ENCODE assay signal across 8 cellular contexts in the genomic region with DNA sequence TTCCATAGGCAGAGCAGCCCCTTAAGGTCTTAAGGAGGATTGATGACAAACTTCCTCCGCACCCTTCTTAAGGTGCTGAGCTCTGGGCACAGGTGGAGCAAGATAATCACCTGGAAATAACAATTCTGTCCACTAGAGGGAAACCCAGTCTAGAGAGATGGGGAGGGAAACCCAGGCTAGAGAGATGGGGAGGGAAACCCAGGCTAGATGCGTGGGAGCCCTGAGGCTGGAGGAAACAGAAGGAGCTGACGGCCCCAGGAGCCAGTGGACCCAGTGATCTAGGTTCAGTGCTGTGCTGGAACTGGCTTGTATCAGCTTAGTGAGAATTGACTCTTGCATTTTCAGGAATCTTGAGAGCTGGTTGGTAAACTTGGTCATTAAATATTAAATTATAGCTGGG. TPM values are rescaled to one million over a fixed set of nuclear protein-coding genes. Genes with fewer than 3 reads are reported as not detected.
DNase-seq lines count a peak whose midpoint lies in the region; ATAC-seq and TF ChIP-seq lines count a peak whose summit lies in the region.

No MANE protein-coding gene starts in this region.

- H3K27me3 Mint-ChIP-seq in activated CD8-positive, alpha-beta T cell treated with anti-CD3 and anti-CD28 coated beads for 36 hours: no peaks in the 10 kb centered on the region
- H3K27me3 Mint-ChIP-seq in naive thymus-derived CD8-positive, alpha-beta T cell: peaks cover 0 to 9% (median 5%) of the 10 kb centered on the region in 5 donors

- H3K36me3 ChIP-seq in upper lobe of left lung: no peaks in the 10 kb centered on the region

- intact Hi-C loops in activated CD8-positive, alpha-beta T cell treated with anti-CD3 and anti-CD28 coated beads for 36 hours (cut with micrococcal nuclease): loop anchor here (2.0 kb wide), 1 partner anchor 53 kb away; no protein-coding TSS in a partner anchor

- no peak for TF ChIP-seq EP300 in upper lobe of left lung (IDR thresholded peaks at IDR 0.05)

- ATAC-seq in HG03432 (IDR thresholded peaks at IDR 0.05; ENCODE audit: unreplicated experiment): peak; percentile 53
- ATAC-seq in activated CD8-positive, alpha-beta T cell treated with anti-CD3 and anti-CD28 coated beads for 36 hours: peak; percentile 100
- ATAC-seq in naive thymus-derived CD8-positive, alpha-beta T cell: peak; percentile 97 to 99
- peak; percentile 83 to 90 for ATAC-seq in upper lobe of left lung (ENCODE audit: low FRiP score in 2 of 2)
- no peak for ATAC-seq in GM21825 (IDR thresholded peaks at IDR 0.05; ENCODE audit: unreplicated experiment)

- no peak overlapping the region for H3K4me3 ChIP-seq in upper lobe of left lung

- POLR2A ChIA-PET in activated CD8-positive, alpha-beta T cell treated with anti-CD3 and anti-CD28 coated beads for 36 hours (lab: Charles Lee): interaction anchor here (0.7 to 1.0 kb wide), 4 partner anchors 46 to 56 kb away, joined by 3 to 5 read pairs (median 3); no protein-coding TSS in a partner anchor
- POLR2A ChIA-PET in naive thymus-derived CD8-positive, alpha-beta T cell (lab: Charles Lee): interaction anchor here (1.1 to 1.2 kb wide), 2 partner anchors 36 to 121 kb away, joined by 3 to 4 read pairs; a partner anchor contains a TSS

- no peak overlapping the region for H3K27ac Mint-ChIP-seq in activated CD8-positive, alpha-beta T cell treated with anti-CD3 and anti-CD28 coated beads for 36 hours
- H3K27ac Mint-ChIP-seq in naive thymus-derived CD8-positive, alpha-beta T cell: no peak overlapping the region

- 25 to 31% methylated on average over 3 of the region's 3 CpGs for WGBS in upper lobe of left lung, 2 donors

- peak; percentile 69 for TF ChIP-seq CTCF in activated CD8-positive, alpha-beta T cell treated with anti-CD3 and anti-CD28 coated beads for 36 hours (IDR thresholded peaks at IDR 0.05)
- TF ChIP-seq CTCF in upper lobe of left lung (IDR thresholded peaks at IDR 0.05): peak; percentile 12 to 78 (median 54)

- H3K27ac ChIP-seq in upper lobe of left lung: no peak overlapping the region

- TF ChIP-seq POLR2A in erythroblast (IDR thresholded peaks at IDR 0.05; ENCODE audit: low read length) (no peak), upper lobe of left lung (IDR thresholded peaks at IDR 0.05) (no peak)

- no peaks in the 10 kb centered on the region for H3K36me3 Mint-ChIP-seq in activated CD8-positive, alpha-beta T cell treated with anti-CD3 and anti-CD28 coated beads for 36 hours (ENCODE audit: low read depth)
- no peaks in the 10 kb centered on the region for H3K36me3 Mint-ChIP-seq in naive thymus-derived CD8-positive, alpha-beta T cell

- no peak overlapping the region for H3K4me3 Mint-ChIP-seq in activated CD8-positive, alpha-beta T cell treated with anti-CD3 and anti-CD28 coated beads for 36 hours
- H3K4me3 Mint-ChIP-seq in naive thymus-derived CD8-positive, alpha-beta T cell: no peak overlapping the region

- H3K27me3 ChIP-seq in upper lobe of left lung: no peaks in the 10 kb centered on the region

- DNase-seq in ELR (ENCODE audit: low read depth) (peak; percentile 81), NCI-H69 (lab: John Stamatoyannopoulos, UW) (peak; percentile 81), erythroblast (lab: John Stamatoyannopoulos, UW) (peak; percentile 27 to 42), upper lobe of left lung (peak in 1 of 2 donors; percentile 45)
- peak; percentile 73 for DNase-seq in activated CD8-positive, alpha-beta T cell treated with anti-CD3 and anti-CD28 coated beads for 36 hours
- peak; percentile 7 to 72 (median 36) for DNase-seq in naive thymus-derived CD8-positive, alpha-beta T cell

- no peaks in the 10 kb centered on the region for H3K9me3 ChIP-seq in upper lobe of left lung

- CTCF ChIA-PET in activated CD8-positive, alpha-beta T cell treated with anti-CD3 and anti-CD28 coated beads for 36 hours (lab: Charles Lee): interaction anchor here (0.6 to 14.2 kb wide), 49 partner anchors 8 to 419 kb away, joined by 3 to 293 read pairs (median 6); a partner anchor contains a TSS

- H3K9me3 Mint-ChIP-seq in activated CD8-positive, alpha-beta T cell treated with anti-CD3 and anti-CD28 coated beads for 36 hours: no peaks in the 10 kb centered on the region
- H3K9me3 Mint-ChIP-seq in naive thymus-derived CD8-positive, alpha-beta T cell: no peaks in the 10 kb centered on the region

- H3K4me1 ChIP-seq in upper lobe of left lung: no peaks in the 10 kb centered on the region

- H3K4me1 Mint-ChIP-seq in activated CD8-positive, alpha-beta T cell treated with anti-CD3 and anti-CD28 coated beads for 36 hours (ENCODE audit: low read depth): no peaks in the 10 kb centered on the region
- H3K4me1 Mint-ChIP-seq in naive thymus-derived CD8-positive, alpha-beta T cell: no peaks in the 10 kb centered on the region

RNA-seq across cellular contexts. Expression of a gene that starts 17.8 kb away (rescaled TPM):
- under 1 TPM; 0.13 to 0.20 TPM for total RNA-seq in activated CD8-positive, alpha-beta T cell treated with anti-CD3 and anti-CD28 coated beads for 36 hours
- not detected for total RNA-seq in naive thymus-derived CD8-positive, alpha-beta T cell
- polyA plus RNA-seq in naive thymus-derived CD8-positive, alpha-beta T cell: not detected
- total RNA-seq in upper lobe of left lung: 1 to 10 TPM; 4.3 to 8.2 (median 6.1) TPM

RNA-seq across cellular contexts. Expression of a gene that starts 35.4 kb away (rescaled TPM):
- total RNA-seq in activated CD8-positive, alpha-beta T cell treated with anti-CD3 and anti-CD28 coated beads for 36 hours: 10 to 100 TPM; 15.0 to 19.3 TPM
- 1 to 10 TPM in 1 of 2 experiments, under 1 TPM in 1; 0.81 to 1.4 TPM for total RNA-seq in naive thymus-derived CD8-positive, alpha-beta T cell
- under 1 TPM in 1 of 3 donors, not detected in 2; 0.22 TPM for polyA plus RNA-seq in naive thymus-derived CD8-positive, alpha-beta T cell
- 100 to 1,000 TPM in 3 of 6 donors, 10 to 100 TPM in 3; 63.9 to 196 (median 109) TPM for total RNA-seq in upper lobe of left lung

RNA-seq across cellular contexts. Expression of a gene that starts 36.2 kb away (rescaled TPM):
- 10 to 100 TPM; 34.2 to 34.5 TPM for total RNA-seq in activated CD8-positive, alpha-beta T cell treated with anti-CD3 and anti-CD28 coated beads for 36 hours
- total RNA-seq in naive thymus-derived CD8-positive, alpha-beta T cell: 10 to 100 TPM; 22.0 to 25.9 TPM
- 10 to 100 TPM in 2 of 3 donors, 1 to 10 TPM in 1; 9.5 to 13.0 (median 10.5) TPM for polyA plus RNA-seq in naive thymus-derived CD8-positive, alpha-beta T cell
- total RNA-seq in upper lobe of left lung: 10 to 100 TPM in 5 of 6 donors, 1 to 10 TPM in 1; 9.4 to 14.8 (median 13.7) TPM

Comparison
In these comparisons a context has a peak if more than half of its experiments do, and no peak if none do; other contexts are left out.
1. RNA of a gene that starts 17.8 kb away (total RNA-seq): 4.3 to 8.2 TPM in upper lobe of left lung; 0.13 to 0.20 TPM in activated CD8-positive, alpha-beta T cell treated with anti-CD3 and anti-CD28 coated beads for 36 hours and not detected in naive thymus-derived CD8-positive, alpha-beta T cell; every median in the first group is over 4 times any median in the second.
2. RNA of a gene that starts 35.4 kb away (total RNA-seq): 63.9 to 196 TPM in upper lobe of left lung and 15.0 to 19.3 TPM in activated CD8-positive, alpha-beta T cell treated with anti-CD3 and anti-CD28 coated beads for 36 hours; 0.81 to 1.4 TPM in naive thymus-derived CD8-positive, alpha-beta T cell; every median in the first group is over 4 times any median in the second.